1 cellular context compared by ENCODE assay signal in the genomic region with DNA sequence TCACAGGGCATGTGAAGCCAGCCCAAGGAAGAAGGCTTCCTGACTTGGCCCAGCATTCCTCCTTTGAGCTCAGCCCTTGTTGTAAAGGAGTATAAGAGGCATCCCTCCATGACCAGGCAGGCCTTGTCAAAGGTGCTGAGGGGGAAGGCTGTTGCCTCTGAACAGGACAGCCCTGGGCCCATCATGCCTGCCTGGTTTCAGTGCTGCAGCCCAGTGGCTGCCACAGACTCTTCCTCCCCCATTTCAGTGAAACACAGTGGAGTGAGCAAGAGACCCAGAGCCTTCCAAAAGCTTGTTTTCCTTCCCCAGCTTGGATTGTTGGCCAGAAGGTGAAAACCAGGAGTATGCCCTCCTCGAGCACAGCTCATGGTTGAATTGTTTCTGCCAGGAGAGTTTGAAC.
TF ChIP-seq lines count a peak whose summit lies in the region.

No MANE protein-coding gene starts in this region.

TF ChIP-seq in SK-N-SH, 30 proteins besides CTCF, POLR2A, EP300 and RAD21 (continued from another document):
- TF ChIP-seq, protein P1, sequence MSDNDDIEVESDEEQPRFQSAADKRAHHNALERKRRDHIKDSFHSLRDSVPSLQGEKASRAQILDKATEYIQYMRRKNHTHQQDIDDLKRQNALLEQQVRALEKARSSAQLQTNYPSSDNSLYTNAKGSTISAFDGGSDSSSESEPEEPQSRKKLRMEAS (IDR thresholded peaks at IDR 0.05; ENCODE audit: low read depth) = no peak
- TF ChIP-seq NFIC (IDR thresholded peaks at IDR 0.05; ENCODE audit: borderline replicate concordance) (no peak), MEF2A (IDR thresholded peaks at IDR 0.05; ENCODE audit: borderline replicate concordance, low read depth) (no peak)
TF ChIP-seq in SK-N-SH: peak in this region for 0.
